Comparison of ENCODE assay signal across 18 cellular contexts in the genomic region with DNA sequence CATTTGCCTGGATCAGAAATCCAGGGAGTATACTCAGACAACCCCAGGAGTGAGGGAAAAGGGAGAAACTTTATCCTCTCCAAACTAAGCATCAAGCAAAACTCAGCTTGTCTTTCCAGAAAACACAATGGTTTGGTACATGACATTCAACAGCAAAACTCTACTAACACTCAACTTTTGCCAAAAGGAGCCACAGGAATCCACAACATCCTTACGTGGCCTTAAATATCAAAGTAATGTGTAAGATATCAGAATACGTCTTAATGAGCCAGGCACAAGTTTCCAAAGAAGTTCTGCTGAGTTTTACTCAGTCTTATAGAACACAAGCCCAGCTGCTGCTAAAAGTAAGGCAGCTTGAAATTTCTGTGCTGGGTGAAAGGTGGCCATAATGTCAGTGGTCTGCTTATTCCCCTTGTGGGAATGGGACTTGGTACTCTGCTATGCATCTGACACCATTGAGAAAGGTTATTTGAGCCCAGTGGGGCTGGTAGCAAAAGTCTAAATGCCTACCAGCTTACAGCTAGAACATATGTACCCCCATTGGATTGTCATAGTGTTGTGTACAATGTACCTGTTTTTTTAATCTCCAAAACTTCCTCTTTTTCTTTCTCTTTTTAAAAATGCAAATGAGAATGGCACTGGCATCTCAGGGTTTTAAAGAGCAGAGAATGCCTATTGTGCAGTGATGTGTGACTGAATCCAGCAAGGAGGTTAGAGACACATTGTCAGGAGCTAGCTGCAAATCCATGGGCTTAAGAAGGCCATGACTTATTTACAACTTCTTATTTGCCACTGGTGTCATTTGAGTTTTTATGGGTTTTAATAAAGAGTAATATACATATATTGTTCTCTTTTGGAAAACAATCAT.
"Had no signal": no experiment of that assay in that cellular context is flagged by ENCODE, and none has a peak within 500 bp of the region (broad histone marks: within the 10 kb centered on the region; RNA-seq: fewer than 3 reads in every experiment).

No MANE protein-coding gene starts in this region.

- H3K9me3 ChIP-seq: esophagus squamous epithelium, neutrophil, transverse colon had no signal

- H3K27ac Mint-ChIP-seq: activated naive CD4-positive, alpha-beta T cell treated with anti-CD3 and anti-CD28 coated beads for 36 hours; activated T-helper 2 cell treated with anti-CD3 and anti-CD28 coated beads, Interferon-gamma antibody, Interleukin-2, Interleukin-4, amounts not matched to agents 10 μg/mL and 5 μg/mL and 100 μg/mL, durations not matched to agents 14 hours and 24 hours and 36 hours; brain; stimulated activated naive B cell treated with anti-CD40 and anti-IgM and Interleukin-4, amounts not matched to agents 10 μg/mL and 1 μg/mL and 100 μg/mL, for 72 hours; T-cell had no signal

- H3K4me1 Mint-ChIP-seq: T-cell had no signal

- H3K27ac ChIP-seq: coronary artery, esophagus squamous epithelium, foreskin keratinocyte, neutrophil, transverse colon had no signal

- H3K9me3 Mint-ChIP-seq: activated naive CD4-positive, alpha-beta T cell treated with anti-CD3 and anti-CD28 coated beads for 36 hours; activated T-helper 2 cell treated with anti-CD3 and anti-CD28 coated beads, Interferon-gamma antibody, Interleukin-2, Interleukin-4, amounts not matched to agents 10 μg/mL and 5 μg/mL and 100 μg/mL, durations not matched to agents 14 hours and 24 hours and 36 hours; brain had no signal

- H3K4me1 ChIP-seq: esophagus squamous epithelium, foreskin keratinocyte, transverse colon had no signal

- ATAC-seq: foreskin keratinocyte, T-cell had no signal

- H3K27me3 ChIP-seq: esophagus squamous epithelium, foreskin keratinocyte, neutrophil, transverse colon had no signal

- H3K4me3 ChIP-seq: coronary artery, esophagus squamous epithelium, transverse colon had no signal

- H3K27me3 Mint-ChIP-seq: stimulated activated naive B cell treated with anti-CD40 and anti-IgM and Interleukin-4, amounts not matched to agents 10 μg/mL and 1 μg/mL and 100 μg/mL, for 72 hours; T-cell had no signal

- H3K36me3 Mint-ChIP-seq: brain; stimulated activated naive B cell treated with anti-CD40 and anti-IgM and Interleukin-4, amounts not matched to agents 10 μg/mL and 1 μg/mL and 100 μg/mL, for 72 hours; T-cell had no signal

- DNase-seq: activated CD4-positive, alpha-beta T cell treated with anti-CD3 and anti-CD28 coated beads for 1 hour; activated CD4-positive, alpha-beta T cell treated with anti-CD3 and anti-CD28 coated beads, Interleukin-2, amount 50 U/mL, for 4 hours; activated naive CD4-positive, alpha-beta T cell treated with anti-CD3 and anti-CD28 coated beads for 36 hours; central memory CD4-positive, alpha-beta T cell; esophagus squamous epithelium; foreskin keratinocyte; glutamatergic neuron; midbrain; retina; stimulated activated CD4-positive, alpha-beta T cell treated with anti-CD3 and anti-CD28 coated beads, Interleukin-2, amount 100 ng/mL, for 48 hours; stimulated activated naive B cell treated with anti-CD40 and anti-IgM and Interleukin-4, amounts not matched to agents 10 μg/mL and 1 μg/mL and 100 μg/mL, for 72 hours; T-cell; T1000; transverse colon had no signal

- H3K36me3 ChIP-seq: esophagus squamous epithelium, neutrophil, transverse colon had no signal

- H3K4me3 Mint-ChIP-seq: activated naive CD4-positive, alpha-beta T cell treated with anti-CD3 and anti-CD28 coated beads for 36 hours; brain; stimulated activated naive B cell treated with anti-CD40 and anti-IgM and Interleukin-4, amounts not matched to agents 10 μg/mL and 1 μg/mL and 100 μg/mL, for 72 hours; T-cell had no signal
